9 cellular contexts compared by ENCODE assay signal in the genomic region with DNA sequence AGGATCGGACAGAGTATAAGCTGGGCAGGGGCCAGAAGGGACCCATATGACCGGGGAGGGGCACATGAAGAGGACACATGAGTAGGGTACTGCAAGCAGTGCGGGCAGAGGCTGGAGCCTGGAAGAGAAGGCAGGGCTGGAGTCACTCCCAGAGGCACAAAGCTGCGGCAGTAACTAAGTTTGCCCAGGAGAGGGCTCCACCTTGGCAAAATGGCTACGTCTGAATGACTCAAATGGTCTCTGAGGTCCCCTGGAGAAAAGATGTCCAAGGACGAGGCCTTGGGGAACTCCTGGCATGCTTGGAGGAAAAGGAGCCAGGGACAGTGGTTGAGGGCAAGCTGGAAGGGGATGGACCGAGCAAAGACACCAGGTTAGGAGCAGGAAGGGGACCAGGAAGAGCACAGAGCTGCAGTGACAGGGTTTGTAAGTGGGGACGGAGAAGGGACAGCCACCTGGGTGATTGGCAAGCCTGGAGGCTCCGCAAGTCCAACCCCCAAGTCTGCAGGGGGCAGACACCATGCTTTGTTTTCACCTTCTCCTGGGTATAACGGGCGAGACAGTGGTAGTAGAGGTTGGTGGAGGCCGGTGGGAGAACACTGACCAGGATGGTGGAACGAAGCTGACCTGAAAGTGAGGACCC. TPM values are rescaled to one million over a fixed set of nuclear protein-coding genes. Genes with fewer than 3 reads are reported as not detected.
A peak's percentile ranks its signal among the peaks of the same experiment; 100 is the strongest.
DNase-seq lines count a peak whose midpoint lies in the region; ATAC-seq and TF ChIP-seq lines count a peak whose summit lies in the region.
"Had no signal": no experiment of that assay in that cellular context is flagged by ENCODE, and none has a peak within 500 bp of the region (broad histone marks: within the 10 kb centered on the region; RNA-seq: fewer than 3 reads in every experiment).

No MANE protein-coding gene starts in this region.

- no peak overlapping the region for H3K4me3 ChIP-seq in PC-3 (ENCODE audit: low read length)
- H3K4me3 ChIP-seq in fibroblast of lung (replicated peaks in 1 of 4; ENCODE audit: control extremely low read depth in 1 of 4, insufficient read depth in 1 of 4, low read depth in 3 of 4, low read length in 4 of 4), result no peak overlapping the region
- H3K4me3 ChIP-seq in neuronal stem cell (ENCODE audit: low read length in 2 of 2), result no peak overlapping the region
- no peak overlapping the region for H3K4me3 ChIP-seq in suprapubic skin

- H3K18ac ChIP-seq in neuronal stem cell (ENCODE audit: low read length), result peak overlapping the region; percentile 29

- no peak overlapping the region for H3K9ac ChIP-seq in PC-3 (ENCODE audit: low read length)
- no peak overlapping the region for H3K9ac ChIP-seq in fibroblast of lung (ENCODE audit: insufficient read depth, low read length)
- H3K9ac ChIP-seq in neuronal stem cell (ENCODE audit: low read depth, low read length, poor library complexity), result no peak overlapping the region

- H3K27me3 ChIP-seq in PC-3 (ENCODE audit: low read length) (no peaks in the 10 kb centered on the region), fibroblast of lung (ENCODE audit: control insufficient read depth, insufficient read depth, low read length) (peaks cover 2% of the 10 kb centered on the region), neuronal stem cell (ENCODE audit: control insufficient read depth in 3 of 3, insufficient read depth in 3 of 3, low read depth in 1 of 3, low read length in 3 of 3) (peaks cover 0 to 44% (median 31%) of the 10 kb centered on the region in 3 experiments), suprapubic skin (peaks cover 38% of the 10 kb centered on the region)

- no peak overlapping the region for H3K14ac ChIP-seq in neuronal stem cell (ENCODE audit: low read length)

- no peak for TF ChIP-seq EP300 in suprapubic skin (IDR thresholded peaks at IDR 0.05)

- no peak overlapping the region for H3K4ac ChIP-seq in neuronal stem cell (ENCODE audit: low read length)

- no peaks in the 10 kb centered on the region for H3K36me3 Mint-ChIP-seq in activated T-cell treated with anti-CD3 and anti-CD28 coated beads, Interleukin-2, amount 50 U/mL, for 24 hours (ENCODE audit: low read depth)

- peaks cover 32% of the 10 kb centered on the region for H3K27me3 Mint-ChIP-seq in activated T-cell treated with anti-CD3 and anti-CD28 coated beads, Interleukin-2, amount 50 U/mL, for 24 hours

- H2BK12ac ChIP-seq in neuronal stem cell (ENCODE audit: low read length), result no peak overlapping the region

- no peak overlapping the region for H2BK120ac ChIP-seq in neuronal stem cell (ENCODE audit: low read depth, low read length)

- no peaks in the 10 kb centered on the region for H3K9me3 Mint-ChIP-seq in activated T-cell treated with anti-CD3 and anti-CD28 coated beads, Interleukin-2, amount 50 U/mL, for 24 hours
- H3K9me3 Mint-ChIP-seq: T-helper 1 cell treated with Interleukin-12 subunit alpha and Interleukin-12 subunit beta and Interleukin-4 antibody, amounts not matched to agents 30 μg/mL and 1 μg/mL, for 36 hours had no signal

- BruUV-seq in PC-3 (replicated peaks; lab: Mats Ljungman, UMichigan), result no TSS peak

- TF ChIP-seq POLR2A in suprapubic skin (IDR thresholded peaks at IDR 0.05), result no peak

- no peak overlapping the region for H3K27ac ChIP-seq in PC-3 (ENCODE audit: low read length)
- H3K27ac ChIP-seq in fibroblast of lung (ENCODE audit: insufficient read depth, low read length), result no peak overlapping the region
- H3K27ac ChIP-seq in neuronal stem cell (replicated peaks; ENCODE audit: low read length), result no peak overlapping the region
- H3K27ac ChIP-seq in suprapubic skin, result no peak overlapping the region

- in situ Hi-C loops in Caki2 (cut with HindIII; ENCODE audit: low pct_unique_long_range_greater_than_20kb, low sequenced_read_pairs), result no loop called here

- ATAC-seq in PC-3, result peak; percentile 76

- H3K36me3 ChIP-seq in PC-3 (ENCODE audit: low read depth, low read length) (no peaks in the 10 kb centered on the region), fibroblast of lung (ENCODE audit: control insufficient read depth, insufficient read depth, low read length) (no peaks in the 10 kb centered on the region), neuronal stem cell (replicated peaks in 1 of 2; ENCODE audit: control insufficient read depth in 2 of 2, insufficient read depth in 2 of 2, low read length in 2 of 2) (no peaks in the 10 kb centered on the region), suprapubic skin (no peaks in the 10 kb centered on the region)

- H3K4me3 Mint-ChIP-seq in activated T-cell treated with anti-CD3 and anti-CD28 coated beads, Interleukin-2, amount 50 U/mL, for 24 hours, result no peak overlapping the region
- H3K4me3 Mint-ChIP-seq: T-helper 1 cell treated with Interleukin-12 subunit alpha and Interleukin-12 subunit beta and Interleukin-4 antibody, amounts not matched to agents 30 μg/mL and 1 μg/mL, for 36 hours had no signal

- no peak overlapping the region for H2AK5ac ChIP-seq in neuronal stem cell (ENCODE audit: low read depth, low read length)

- H3K4me2 ChIP-seq in PC-3 (ENCODE audit: low read length) (no peak overlapping the region), fibroblast of lung (ENCODE audit: extremely low read depth, insufficient read depth, low read length) (no peak overlapping the region), neuronal stem cell (ENCODE audit: insufficient read depth, low read length, poor library complexity, severe bottlenecking) (no peak overlapping the region)

- H4K8ac ChIP-seq in neuronal stem cell (ENCODE audit: low read depth, low read length), result no peak overlapping the region

- H3K4me1 Mint-ChIP-seq in activated T-cell treated with anti-CD3 and anti-CD28 coated beads, Interleukin-2, amount 50 U/mL, for 24 hours (ENCODE audit: low read depth), result peaks cover 1% of the 10 kb centered on the region

- CTCF ChIA-PET in PC-3 (lab: Charles Lee), result no interaction called here

- TF ChIP-seq CTCF in PC-3 (conservative IDR thresholded peaks at IDR 0.05; ENCODE audit: low read depth, low read length) (peak; percentile 68), fibroblast of lung (conservative IDR thresholded peaks at IDR 0.05 in 1 of 2, IDR thresholded peaks at IDR 0.05 in 1 of 2; ENCODE audit: low read depth in 1 of 2, low read length in 2 of 2) (peak; percentile 73 to 90), suprapubic skin (IDR thresholded peaks at IDR 0.05) (peak; percentile 7 to 77)

- H3K27ac Mint-ChIP-seq in activated T-cell treated with anti-CD3 and anti-CD28 coated beads, Interleukin-2, amount 50 U/mL, for 24 hours, result no peak overlapping the region
- H3K27ac Mint-ChIP-seq: T-helper 1 cell treated with Interleukin-12 subunit alpha and Interleukin-12 subunit beta and Interleukin-4 antibody, amounts not matched to agents 30 μg/mL and 1 μg/mL, for 36 hours had no signal

- H3K23ac ChIP-seq in neuronal stem cell (ENCODE audit: low read depth, low read length, poor library complexity), result no peak overlapping the region

- no peaks in the 10 kb centered on the region for H3K9me3 ChIP-seq in PC-3 (ENCODE audit: low read length)
- no peaks in the 10 kb centered on the region for H3K9me3 ChIP-seq in fibroblast of lung (ENCODE audit: control insufficient read depth, insufficient read depth, low read depth, low read length)
- no peaks in the 10 kb centered on the region for H3K9me3 ChIP-seq in neuronal stem cell (replicated peaks in 1 of 2; ENCODE audit: control insufficient read depth in 2 of 2, insufficient read depth in 1 of 2, low read depth in 1 of 2, low read length in 2 of 2)
- H3K9me3 ChIP-seq in suprapubic skin, result no peaks in the 10 kb centered on the region

- intact Hi-C loops in PC-3 (cut with micrococcal nuclease), result loop anchor here (1.0 kb wide), 1 partner anchor 19 kb away; no protein-coding TSS in a partner anchor

- POLR2A ChIA-PET in PC-3 (lab: Charles Lee; ENCODE audit: unreplicated experiment), result no interaction called here

- H3F3A ChIP-seq in PC-3 (ENCODE audit: low read length, unreplicated experiment), result no peaks in the 10 kb centered on the region

- WGBS in neuronal stem cell (ENCODE audit: extremely low coverage in 2 of 2, insufficient read length in 2 of 2, insufficient replicate concordance in 1 of 2), 2 donors, result no CpG with 5 or more reads among the region's 13 CpGs
- WGBS in suprapubic skin, result 46% methylated on average over 13 of the region's 13 CpGs

- DNase-seq in Caki2 (ENCODE audit: low read depth) (peak; percentile 43), HS-27A (ENCODE audit: low read depth) (peak; percentile 5), PC-3 (peak; percentile 68), fibroblast of lung (ENCODE audit: low read depth in 2 of 2) (peak; percentile 42 to 50), neuronal stem cell (ENCODE audit: low spot score) (peak; percentile 75), suprapubic skin (ENCODE audit: low spot score in 2 of 2) (no peak), middle frontal gyrus (ENCODE audit: extremely low spot score, low spot score) (no peak)
- peak; percentile 73 for DNase-seq in activated T-cell treated with anti-CD3 and anti-CD28 coated beads, Interleukin-2, amount 50 U/mL, for 24 hours

- no peaks in the 10 kb centered on the region for H3K79me1 ChIP-seq in neuronal stem cell (ENCODE audit: low read depth, low read length)

- H2BK5ac ChIP-seq in neuronal stem cell (ENCODE audit: low read length), result no peak overlapping the region

- no peak overlapping the region for H4K91ac ChIP-seq in neuronal stem cell (ENCODE audit: low read depth, low read length, poor library complexity)

- H2BK15ac ChIP-seq in neuronal stem cell (ENCODE audit: low read length), result no peak overlapping the region

- H2AFZ ChIP-seq in PC-3 (ENCODE audit: low read length) (peak overlapping the region; percentile 74), fibroblast of lung (ENCODE audit: low read length) (no peak overlapping the region), neuronal stem cell (ENCODE audit: low read length) (no peak overlapping the region)

- no peaks in the 10 kb centered on the region for H3K9me2 ChIP-seq in PC-3 (replicated peaks; ENCODE audit: low read length)

- no peaks in the 10 kb centered on the region for H4K20me1 ChIP-seq in PC-3 (ENCODE audit: low read length)
- no peaks in the 10 kb centered on the region for H4K20me1 ChIP-seq in fibroblast of lung (ENCODE audit: control insufficient read depth, extremely low read depth, insufficient read depth, low read length)

- H3K79me2 ChIP-seq in PC-3 (ENCODE audit: low read length) (no peaks in the 10 kb centered on the region), fibroblast of lung (ENCODE audit: control insufficient read depth, insufficient read depth, low read length) (no peaks in the 10 kb centered on the region)

- H3K4me1 ChIP-seq in PC-3 (ENCODE audit: insufficient read depth, low read length) (no peaks in the 10 kb centered on the region), fibroblast of lung (ENCODE audit: control insufficient read depth, extremely low read depth, insufficient read depth, low read length) (no peaks in the 10 kb centered on the region), neuronal stem cell (ENCODE audit: control insufficient read depth in 2 of 2, insufficient read depth in 1 of 2, low read depth in 1 of 2, low read length in 2 of 2) (peaks cover 4 to 8% of the 10 kb centered on the region in 2 donors), suprapubic skin (no peaks in the 10 kb centered on the region)

RNA-seq across cellular contexts. Expression of a gene that starts 43.1 kb away (rescaled TPM):
- not detected in 2 replicates for total RNA-seq in Caki2 (2014; rRNA removed; shearing (Covaris generic); ENCODE audit: low replicate concordance)
- not detected in 2 replicates for total RNA-seq in PC-3 (2014; rRNA removed)
- total RNA-seq in fibroblast of lung, result under 0.01 TPM in 2 replicates
- 0.01 TPM in 1 of 2 replicates, not detected in the other for polyA plus RNA-seq in fibroblast of lung
- 0.03 TPM in 1 of 2 replicates, not detected in the other for polyA plus RNA-seq in fibroblast of lung (2012)
- polyA minus RNA-seq in fibroblast of lung (ENCODE audit: low replicate concordance), result not detected in 2 replicates
- not detected for polyA plus RNA-seq in neuronal stem cell (2013, experiment 1 of 2)
- not detected for polyA plus RNA-seq in neuronal stem cell (2013, experiment 2 of 2)
- total RNA-seq in suprapubic skin, result not detected

Comparison
In these comparisons a context has a peak if more than half of its experiments do, and no peak if none do; other contexts are left out.
1. DNase-seq: peak in Caki2 (single experiment), HS-27A (single experiment), PC-3 (single experiment), activated T-cell treated with anti-CD3 and anti-CD28 coated beads, Interleukin-2, amount 50 U/mL, for 24 hours (single experiment), fibroblast of lung (2 of 2) and neuronal stem cell (single experiment); none in suprapubic skin (0 of 2) and middle frontal gyrus (single experiment).
2. Peak in every context shown above with its lines, with median percentiles within 50 percentile points of each other: CTCF ChIP-seq.